ENCODE assay signal across 8 cellular contexts in the genomic region with DNA sequence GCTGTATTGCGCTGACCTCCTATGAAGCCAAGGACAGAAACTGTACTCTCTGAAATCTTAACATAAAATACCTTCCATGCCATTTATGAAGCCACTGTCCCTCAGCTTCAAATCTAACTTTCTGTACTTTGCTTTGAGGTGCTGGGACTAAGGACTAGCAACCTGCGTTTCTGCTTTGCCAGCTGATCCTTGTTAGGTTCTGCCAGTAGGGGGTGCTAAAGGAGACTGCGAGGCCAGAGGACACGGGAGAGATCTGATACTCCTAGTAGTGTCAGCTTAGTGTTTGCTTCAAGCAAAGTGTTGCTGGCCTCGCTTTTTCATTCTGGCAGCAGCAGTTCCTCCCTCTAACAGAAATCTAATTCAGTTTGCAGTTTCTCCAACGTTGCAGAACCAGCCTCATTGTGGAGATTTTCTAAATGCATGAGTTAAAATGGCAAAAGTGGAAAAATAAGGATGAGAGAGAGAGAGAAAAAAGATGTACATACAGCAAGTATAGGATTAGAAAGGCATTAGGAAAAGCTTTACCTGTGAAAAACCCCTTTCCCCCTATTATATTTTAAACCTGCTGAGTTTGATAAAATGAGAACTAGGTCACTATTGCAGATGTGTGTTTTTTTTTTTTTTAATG.
DNase-seq lines count a peak whose midpoint lies in the region; ATAC-seq and TF ChIP-seq lines count a peak whose summit lies in the region.

No MANE protein-coding gene starts in this region.

- H3K4me1 Mint-ChIP-seq in neural crest cell = no peaks in the 10 kb centered on the region

- DNase-seq in D341Med (ENCODE audit: low spot score) (peak; percentile 87), NCI-H2196 treated with DMSO at 0.1 percent for 48 hours (lab: John Stamatoyannopoulos, UW; ENCODE audit: unreplicated experiment) (peak; percentile 72), caudate nucleus (lab: John Stamatoyannopoulos, UW) (peak in 33 of 61 donors; percentile 1 to 58 (median 15)), neural crest cell (ENCODE audit: low read depth, low spot score) (peak; percentile 60), RKO (ENCODE audit: low spot score) (no peak), foreskin melanocyte (no peak)

- H3K4me3 Mint-ChIP-seq in neural crest cell = no peak overlapping the region

- H3K27ac ChIP-seq in caudate nucleus (ENCODE audit: low read depth, low read length) = no peak overlapping the region

- no peaks in the 10 kb centered on the region for H3K9me3 Mint-ChIP-seq in neural crest cell

- H3K36me3 Mint-ChIP-seq in neural crest cell (ENCODE audit: low read depth) = no peaks in the 10 kb centered on the region

- H3K27ac Mint-ChIP-seq in neural crest cell (ENCODE audit: unreplicated experiment) = no peak overlapping the region

- ATAC-seq in GM18870 (IDR thresholded peaks at IDR 0.05; ENCODE audit: unreplicated experiment) (peak; percentile 55), GM21576 (IDR thresholded peaks at IDR 0.05; ENCODE audit: unreplicated experiment) (no peak)

- H3K27me3 Mint-ChIP-seq in neural crest cell (ENCODE audit: low read depth) = peaks cover 65% of the 10 kb centered on the region

- TF ChIP-seq CTCF in neural crest cell (conservative IDR thresholded peaks at IDR 0.05) = peak; percentile 78

Comparison
In these comparisons a context has a peak if more than half of its experiments do, and no peak if none do; other contexts are left out.
1. DNase-seq: peak in D341Med (single experiment), NCI-H2196 treated with DMSO at 0.1 percent for 48 hours (single experiment), caudate nucleus (33 of 61) and neural crest cell (single experiment); none in RKO (single experiment) and foreskin melanocyte (single experiment).